ENCODE assay signal across 12 cellular contexts in genomic region chr7:37494940-37495339, GRCh38. TPM values are rescaled to one million over a fixed set of nuclear protein-coding genes. Genes with fewer than 3 reads are reported as not detected.
DNase-seq lines count a peak whose midpoint lies in the region; ATAC-seq, FAIRE-seq and TF ChIP-seq lines count a peak whose summit lies in the region.
"Had no signal": no experiment of that assay in that cellular context is flagged by ENCODE, and none has a peak within 500 bp of the region (broad histone marks: within the 10 kb centered on the region; RNA-seq: fewer than 3 reads in every experiment).

No MANE protein-coding gene starts in this region.

- H3K4me3 ChIP-seq in GM12878: 0 out of 2 replicates have a peak overlapping the region, but pooled peaks have one; percentile 20

- TF ChIP-seq CTCF in GM13976 (IDR thresholded peaks at IDR 0.05; ENCODE audit: borderline replicate concordance, control extremely low read depth, extremely low read depth, insufficient read depth, missing control alignments) (no peak), GM12878 (IDR thresholded peaks at IDR 0.05 in 2 of 3, conservative IDR thresholded peaks at IDR 0.05 in 1 of 3; ENCODE audit: control insufficient read depth in 2 of 3, extremely low read depth in 1 of 3, insufficient read depth in 1 of 3, low read depth in 3 of 3, low read length in 3 of 3) (no peak)

- SMC1A ChIA-PET in GM12878 (lab: Charles Lee; ENCODE audit: uncharacterized antibody, unreplicated experiment): interaction anchor here (0.6 to 3.5 kb wide), 17 partner anchors 11 to 1018 kb away, joined by 3 to 21 read pairs (median 4); no protein-coding TSS in a partner anchor

- H3K27me3 Mint-ChIP-seq in immature natural killer cell (ENCODE audit: low read depth in 3 of 3): no peaks in the 10 kb centered on the region
- H3K27me3 Mint-ChIP-seq: central memory CD8-positive, alpha-beta T cell had no signal

- no peaks in the 10 kb centered on the region for H3K36me3 ChIP-seq in GM12878 (ENCODE audit: control insufficient read depth in 2 of 2, insufficient read depth in 2 of 2, low read length in 1 of 2)

- peaks cover 8% of the 10 kb centered on the region; the same call in 1 of the 2 replicates for H3K4me1 ChIP-seq in GM12878 (ENCODE audit: control insufficient read depth, insufficient read depth, low read length)
- H3K4me1 ChIP-seq: parathyroid adenoma had no signal

- RAD21 ChIA-PET in GM12878 (lab: Charles Lee; ENCODE audit: unreplicated experiment): interaction anchor here (0.7 to 5.0 kb wide), 9 partner anchors 15 to 339 kb away, joined by 3 to 20 read pairs (median 7); partner anchors contain the start of gene GPR141

- H3K27ac ChIP-seq in GM12878 (ENCODE audit: control insufficient read depth, insufficient read depth): no peak overlapping the region; the same call in 1 of the 2 replicates
- H3K27ac ChIP-seq: parathyroid adenoma had no signal

- H3K36me3 Mint-ChIP-seq in immature natural killer cell: no peaks in the 10 kb centered on the region

- POLR2A ChIA-PET in GM12878 (lab: Charles Lee): no interaction called here

- H4K20me1 ChIP-seq in GM12878 (ENCODE audit: control insufficient read depth, insufficient read depth): no peaks in the 10 kb centered on the region

- no peak overlapping the region; the same call in 1 of the 2 replicates for H2AFZ ChIP-seq in GM12878 (ENCODE audit: control insufficient read depth, low read depth, low read length)
- H2AFZ ChIP-seq: parathyroid adenoma had no signal

- BruUV-seq in GM12878 (replicated peaks; lab: Mats Ljungman, UMichigan): no TSS peak

- H3K9me3 Mint-ChIP-seq in immature natural killer cell: no peaks in the 10 kb centered on the region
- H3K9me3 Mint-ChIP-seq: central memory CD8-positive, alpha-beta T cell had no signal

- H3K9ac ChIP-seq in GM12878 (ENCODE audit: control insufficient read depth, insufficient read depth, low read length): no peak overlapping the region
- H3K9ac ChIP-seq: parathyroid adenoma had no signal

- no peaks in the 10 kb centered on the region for H3K4me1 Mint-ChIP-seq in immature natural killer cell
- H3K4me1 Mint-ChIP-seq: central memory CD8-positive, alpha-beta T cell had no signal

- CTCF ChIA-PET in GM12878 (lab: Yijun Ruan, JAX): interaction anchor here (0.6 to 6.5 kb wide), 45 partner anchors 8 to 547 kb away, joined by 3 to 77 read pairs (median 3); partner anchors contain the start of gene ELMO1

- no peak for FAIRE-seq in GM12878 (lab: Jason Lieb, UNC)

- intact Hi-C loops in GM12878 (cut with micrococcal nuclease; ENCODE audit: unreplicated experiment): loop anchor here (5.0 to 10.0 kb wide), 2 partner anchors 143 to 260 kb away; no protein-coding TSS in a partner anchor

- no peak for TF ChIP-seq RAD21 in GM12878 (IDR thresholded peaks at IDR 0.05; ENCODE audit: insufficient read depth, low read depth, low read length)

- peak overlapping the region; percentile 58; the same call in 1 of the 2 replicates for H3K4me2 ChIP-seq in GM12878 (ENCODE audit: control insufficient read depth, insufficient read depth)

- H3K9me3 ChIP-seq in GM12878 (replicated peaks; ENCODE audit: control insufficient read depth, insufficient read depth, low read length): no peaks in the 10 kb centered on the region; the same call in 2 of the 3 replicates

- H3K27me3 ChIP-seq in GM12878 (replicated peaks in 1 of 2; ENCODE audit: control insufficient read depth in 2 of 2, insufficient read depth in 2 of 2, low read length in 1 of 2): no peaks in the 10 kb centered on the region

- no peak overlapping the region for H3K4me3 Mint-ChIP-seq in immature natural killer cell
- H3K4me3 Mint-ChIP-seq: central memory CD8-positive, alpha-beta T cell had no signal

- no peak for TF ChIP-seq EP300 in GM12878 (IDR thresholded peaks at IDR 0.05; ENCODE audit: borderline replicate concordance in 1 of 2, control insufficient read depth in 1 of 2, low read depth in 2 of 2, low read length in 2 of 2)

- TF ChIP-seq POLR2A in GM12878 (IDR thresholded peaks at IDR 0.05; ENCODE audit: low read depth, low read length): no peak

- WGBS in GM12878 (ENCODE audit: insufficient coverage, insufficient replicate concordance, low lambda C conversion rate, missing lambda C conversion rate): 0% methylated on average over 2 of the region's 2 CpGs

- DNase-seq in GM13976 (ENCODE audit: low spot score): peak; percentile 49
- peak; percentile 21 for DNase-seq in KBM-7
- no peak for DNase-seq in GM12878 (ENCODE audit: low read depth, low spot score)
- DNase-seq in HuH-7.5 (ENCODE audit: low spot score): no peak
- DNase-seq in immature natural killer cell: no peak
- DNase-seq in activated naive CD4-positive, alpha-beta T cell treated with Interleukin-2 at 50 U/mL for 16 hours: no peak
- DNase-seq in iPS-NIHi7 (ENCODE audit: extremely low spot score): no peak
- DNase-seq: NCI-H1417 treated with DMSO at 0.1 percent for 48 hours had no signal

- no peaks in the 10 kb centered on the region for H3K79me2 ChIP-seq in GM12878 (ENCODE audit: control insufficient read depth, insufficient read depth, low read length)
- H3K79me2 ChIP-seq: parathyroid adenoma had no signal

- ATAC-seq in GM21515 (IDR thresholded peaks at IDR 0.05; ENCODE audit: unreplicated experiment) (peak; percentile 83), GM12878 (peak; percentile 48)

- no peak overlapping the region for H3K27ac Mint-ChIP-seq in immature natural killer cell

- in situ Hi-C loops in GM13976 (cut with MboI; ENCODE audit: low sequenced_read_pairs, unreplicated experiment) (no loop called here), KBM-7 (cut with MboI; ENCODE audit: low pct_unique_long_range_greater_than_20kb, low sequenced_read_pairs) (no loop called here), GM12878 (cut with MboI) (no loop called here)

TF ChIP-seq in GM12878, 131 proteins besides CTCF, POLR2A, EP300 and RAD21 (continues in another document):
- TF ChIP-seq GABPA (IDR thresholded peaks at IDR 0.05; ENCODE audit: low read depth): no peak
- TF ChIP-seq PRDM15 (CRISPR knock-in tag; IDR thresholded peaks at IDR 0.05): no peak
- TF ChIP-seq RUNX3 (IDR thresholded peaks at IDR 0.05; ENCODE audit: low read length): peak; percentile 51
- no peak for TF ChIP-seq ZBTB33 (IDR thresholded peaks at IDR 0.05)

RNA-seq across cellular contexts. Expression of gene ELMO1, which starts 46.3 kb away (rescaled TPM):
- 410 and 467 TPM in 2 replicates for total RNA-seq in GM12878 (2013; cell fraction: nucleolus; rRNA removed)
- total RNA-seq in GM12878 (2014; rRNA removed) (63.2 and 74.4 TPM in 2 replicates), GM12878 (2014; rRNA removed; fragmentation: Illumina TruSeq; extraction: Trizol) (70.7 and 71.4 TPM in 2 replicates), GM12878 (2021) (74.5 and 81.6 TPM in 2 replicates)
- polyA plus RNA-seq in GM12878 (2011; ENCODE audit: low read depth): 34.7 TPM
- polyA plus RNA-seq in GM12878 (2011; rRNA removed) (44.1 and 67.7 TPM in 2 replicates), GM12878 (2014; fragmentation: Illumina TruSeq; extraction: Trizol) (85.9 and 92.7 TPM in 2 replicates), GM12878 (2014; fragmentation: Nextera tagmentation; extraction: Ambion mirVana) (10 to 100 TPM; 22.6 to 26.1 TPM), GM12878 (2014; rRNA removed) (41.5 and 50.0 TPM in 2 replicates), GM12878 (2016; fragmentation: Nextera tagmentation; extraction: Ambion mirVana) (10 to 100 TPM; 43.0 to 45.9 TPM), immature natural killer cell (10 to 100 TPM; 31.9 to 65.9 (median 53.1) TPM)
- polyA plus RNA-seq in GM12878 (2011; cell fraction: cytosol; rRNA removed): 66.4 and 90.6 TPM in 2 replicates
- 61.5 and 64.7 TPM in 2 replicates for polyA plus RNA-seq in GM12878 (2011; cell fraction: nucleus; rRNA removed)
- polyA plus RNA-seq in GM12878 (2012): 45.2 and 53.2 TPM in 2 replicates
- 194 and 201 TPM in 2 replicates for polyA minus RNA-seq in GM12878 (2011; rRNA and poly(A)+ RNA removed)
- polyA minus RNA-seq in GM12878 (2011; cell fraction: cytosol; rRNA and poly(A)+ RNA removed): 74.2 and 82.4 TPM in 2 replicates
- 198 and 264 TPM in 2 replicates for polyA minus RNA-seq in GM12878 (2011; cell fraction: nucleus; rRNA and poly(A)+ RNA removed)
- polyA plus RNA-seq: BJ had no signal

Comparison
In these comparisons a context has a peak if more than half of its experiments do, and no peak if none do; other contexts are left out.
1. DNase-seq: peak in GM13976 (single experiment) and KBM-7 (single experiment); none in GM12878 (single experiment), HuH-7.5 (single experiment), immature natural killer cell (0 of 3), activated naive CD4-positive, alpha-beta T cell treated with Interleukin-2 at 50 U/mL for 16 hours (single experiment) and iPS-NIHi7 (single experiment).